In genomic region chr20:5078399-5078958, GRCh38 we compare ENCODE assay signal across 1 cellular context.
TF ChIP-seq lines count a peak whose summit lies in the region.

No MANE protein-coding gene starts in this region.

TF ChIP-seq in K562, 482 proteins besides CTCF, POLR2A, EP300 and RAD21 (continued from another document):
- TF ChIP-seq TSHZ1 (CRISPR knock-in tag; IDR thresholded peaks at IDR 0.05) (no peak), ZNF592 (IDR thresholded peaks at IDR 0.05) (peak; percentile 84), ZNF318 (IDR thresholded peaks at IDR 0.05; ENCODE audit: borderline replicate concordance in 1 of 2, low read depth in 1 of 2) (peak in 1 of 2 experiments; percentile 35; a peak in 1 of 4 replicates), AFF1 (IDR thresholded peaks at IDR 0.05; ENCODE audit: low read depth in 1 of 2, partially characterized antibody in 2 of 2) (peak in 1 of 2 experiments; percentile 19)
